ENCODE assay signal across 11 cellular contexts in the genomic region with DNA sequence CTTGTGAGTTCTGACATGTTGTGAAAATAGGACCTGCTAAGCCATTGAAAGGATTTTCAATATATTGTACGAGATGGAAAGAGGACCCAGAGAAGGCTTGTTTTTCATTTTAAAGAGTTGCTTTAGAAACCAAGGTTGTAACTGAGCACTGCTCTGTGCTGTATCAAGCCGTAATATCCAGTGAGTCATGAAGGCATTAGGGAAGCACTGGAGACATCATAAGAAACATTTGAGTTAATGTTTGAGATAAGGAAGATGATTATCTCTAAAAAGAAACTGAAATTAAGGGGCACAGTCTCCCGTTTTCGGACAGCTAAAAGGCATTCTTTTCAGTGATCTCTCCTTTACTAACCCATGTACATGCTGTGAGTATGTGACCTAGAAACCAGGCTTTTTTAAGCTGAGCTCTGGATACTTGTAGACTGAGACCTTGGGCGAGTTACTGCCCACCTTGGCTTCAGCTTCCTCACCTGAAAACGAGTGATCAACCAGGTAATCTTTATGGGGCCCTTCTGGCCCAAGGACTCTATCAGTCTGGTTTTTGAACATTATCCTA.
DNase-seq lines count a peak whose midpoint lies in the region; ATAC-seq, FAIRE-seq and TF ChIP-seq lines count a peak whose summit lies in the region.
"Had no signal": no experiment of that assay in that cellular context is flagged by ENCODE, and none has a peak within 500 bp of the region (broad histone marks: within the 10 kb centered on the region; RNA-seq: fewer than 3 reads in every experiment).

No MANE protein-coding gene starts in this region.

- no peak for TF ChIP-seq CTCF in epithelial cell of proximal tubule (conservative IDR thresholded peaks at IDR 0.05; ENCODE audit: low read depth, low read length)

- no peak overlapping the region for H2BK5ac ChIP-seq in trophoblast cell (ENCODE audit: low read depth, low read length, poor library complexity)

- peaks cover 7% of the 10 kb centered on the region in 2 experiments for H3K4me1 ChIP-seq in trophoblast cell (ENCODE audit: control insufficient read depth in 1 of 2, insufficient read depth in 2 of 2, low read length in 2 of 2)

- H3K18ac ChIP-seq in trophoblast cell (ENCODE audit: low read length), result no peak overlapping the region

- no peak overlapping the region for H3K14ac ChIP-seq in trophoblast cell (ENCODE audit: low read length)

- no peak overlapping the region for H3K9ac ChIP-seq in trophoblast cell (ENCODE audit: low read length)

- peak; percentile 78 for FAIRE-seq in RCC 7860 (lab: Jason Lieb, UNC)

- H4K8ac ChIP-seq in trophoblast cell (ENCODE audit: low read depth, low read length), result no peak overlapping the region

- H3K4me3 ChIP-seq in epithelial cell of proximal tubule (ENCODE audit: low read depth, low read length), result no peak overlapping the region
- no peak overlapping the region for H3K4me3 ChIP-seq in trophoblast cell (ENCODE audit: low read depth, low read length)

- H3K4ac ChIP-seq in trophoblast cell (ENCODE audit: low read depth, low read length), result no peak overlapping the region

- DNase-seq in EH (ENCODE audit: low read depth) (peak; percentile 78), RCC 7860 (ENCODE audit: low spot score) (peak; percentile 82), epithelial cell of proximal tubule (ENCODE audit: low read depth) (peak; percentile 7), trophoblast cell (peak in 1 of 2 donors; percentile 13), NCI-H446 (lab: John Stamatoyannopoulos, UW) (no peak), DMS53 (lab: John Stamatoyannopoulos, UW) (no peak)
- DNase-seq: naive B cell, NCI-H1436, Right ventricle myocardium superior had no signal

- H4K91ac ChIP-seq in trophoblast cell (ENCODE audit: low read depth, low read length), result no peak overlapping the region

- peaks cover 3% of the 10 kb centered on the region for H3K79me1 ChIP-seq in trophoblast cell (ENCODE audit: low read length)

- peak overlapping the region; percentile 22 for H3K4me2 ChIP-seq in trophoblast cell (ENCODE audit: low read length)

- no peaks in the 10 kb centered on the region for H3K36me3 ChIP-seq in trophoblast cell (ENCODE audit: control insufficient read depth in 1 of 2, insufficient read depth in 2 of 2, low read length in 2 of 2)

- no peak overlapping the region for H2AFZ ChIP-seq in trophoblast cell (ENCODE audit: insufficient read depth, low read length, poor library complexity)

- no peaks in the 10 kb centered on the region for H3K27me3 ChIP-seq in trophoblast cell (ENCODE audit: insufficient read depth, low read length)

- no peak overlapping the region for H4K12ac ChIP-seq in trophoblast cell (ENCODE audit: low read depth, low read length)

- H3K9me3 ChIP-seq in trophoblast cell (ENCODE audit: insufficient read depth, low read depth, low read length), result no peaks in the 10 kb centered on the region

- WGBS in trophoblast cell (ENCODE audit: extremely low coverage, insufficient coverage, insufficient read length), result no CpG with 5 or more reads among the region's 6 CpGs

- ATAC-seq in HG03139 (IDR thresholded peaks at IDR 0.05; ENCODE audit: unreplicated experiment) (no peak), GM21390 (IDR thresholded peaks at IDR 0.05; ENCODE audit: unreplicated experiment) (no peak)

- no peaks in the 10 kb centered on the region for H3K79me2 ChIP-seq in trophoblast cell (ENCODE audit: control insufficient read depth, insufficient read depth, low read length, poor library complexity)

- no peak overlapping the region for H3K23ac ChIP-seq in trophoblast cell (ENCODE audit: low read length)

- peak overlapping the region; percentile 41 for H2BK120ac ChIP-seq in trophoblast cell (ENCODE audit: insufficient read depth, low read length, poor library complexity)

- no peak overlapping the region for H2AK5ac ChIP-seq in trophoblast cell (ENCODE audit: low read length)

- no peak overlapping the region for H2BK12ac ChIP-seq in trophoblast cell (ENCODE audit: low read length)

- H3K27ac ChIP-seq in trophoblast cell (ENCODE audit: low read depth, low read length), result peak overlapping the region; percentile 68

Comparison
In these comparisons a context has a peak if more than half of its experiments do, and no peak if none do; other contexts are left out.
1. DNase-seq: peak in EH (single experiment), RCC 7860 (single experiment) and epithelial cell of proximal tubule (single experiment); none in NCI-H446 (0 of 2) and DMS53 (single experiment).